ENCODE assay signal across 8 cellular contexts in genomic region chrX:137031517-137032377, GRCh38.
A peak's percentile ranks its signal among the peaks of the same experiment; 100 is the strongest.
DNase-seq lines count a peak whose midpoint lies in the region; ATAC-seq and TF ChIP-seq lines count a peak whose summit lies in the region.

No MANE protein-coding gene starts in this region.

- peak overlapping the region; percentile 60 for H3K4me3 ChIP-seq in OCI-LY1 (ENCODE audit: low read depth, low read length, poor library complexity, severe bottlenecking)
- H3K4me3 ChIP-seq in iPS-18c (ENCODE audit: insufficient read depth, low read depth, low read length), result peak overlapping the region; percentile 44

- H3K79me2 ChIP-seq in OCI-LY1 (ENCODE audit: insufficient read depth, low read length), result no peaks in the 10 kb centered on the region

- H3K9me2 ChIP-seq in OCI-LY1 (ENCODE audit: low read depth, low read length), result no peaks in the 10 kb centered on the region

- DNase-seq in AG20443 (ENCODE audit: low spot score) (peak; percentile 70), astrocyte of the hippocampus (ENCODE audit: low read depth, low spot score) (peak; percentile 34)
- peak; percentile 64 for DNase-seq in stimulated activated CD4-positive, alpha-beta T cell treated with anti-CD3 and anti-CD28 coated beads, Interleukin-15, amount 100 ng/mL, for 24 hours

- no peaks in the 10 kb centered on the region for H3K27me3 ChIP-seq in OCI-LY1 (ENCODE audit: insufficient read depth, low read length)

- no peak overlapping the region for H2AFZ ChIP-seq in OCI-LY1 (ENCODE audit: low read length)

- no peaks in the 10 kb centered on the region for H3K4me1 ChIP-seq in OCI-LY1 (ENCODE audit: insufficient read depth, low read length, severe bottlenecking)

- H3F3A ChIP-seq in OCI-LY1 (ENCODE audit: insufficient read depth, low read length), result no peaks in the 10 kb centered on the region

- peak overlapping the region; percentile 75 for H3K4me2 ChIP-seq in OCI-LY1 (ENCODE audit: low read length)

- H3K36me3 ChIP-seq in OCI-LY1 (ENCODE audit: insufficient read depth, low read length), result no peaks in the 10 kb centered on the region

- H3K27ac ChIP-seq in OCI-LY1 (ENCODE audit: low read depth, low read length, poor library complexity, severe bottlenecking), result no peak overlapping the region

- peak overlapping the region; percentile 41; the same call in 1 of the 2 replicates for H3K9ac ChIP-seq in OCI-LY1 (ENCODE audit: low read length)

- H3K9me3 ChIP-seq in OCI-LY1 (ENCODE audit: low read length) (no peaks in the 10 kb centered on the region), iPS-18c (ENCODE audit: control insufficient read depth, insufficient read depth, low read length) (peaks cover 17% of the 10 kb centered on the region)

- no peak for TF ChIP-seq CTCF in OCI-LY1 (IDR thresholded peaks at IDR 0.05; ENCODE audit: low read length)

- ATAC-seq in GM18873 (IDR thresholded peaks at IDR 0.05; ENCODE audit: low FRiP score, unreplicated experiment) (peak; percentile 73), HG03095 (IDR thresholded peaks at IDR 0.05; ENCODE audit: unreplicated experiment) (peak; percentile 80), HG03097 (IDR thresholded peaks at IDR 0.05; ENCODE audit: low FRiP score, unreplicated experiment) (no peak)

- no peaks in the 10 kb centered on the region for H4K20me1 ChIP-seq in OCI-LY1 (ENCODE audit: insufficient read depth, low read length)
